In genomic region chr1:217134857-217135568, GRCh38 we compare ENCODE assay signal across 8 cellular contexts.
DNase-seq lines count a peak whose midpoint lies in the region; ATAC-seq lines count a peak whose summit lies in the region.

No MANE protein-coding gene starts in this region.

- no peak for DNase-seq in stimulated activated naive CD8-positive, alpha-beta T cell treated with anti-CD3 and anti-CD28 coated beads, Interleukin-15, Interleukin-2, amounts not matched to agents 100 U/mL and 50 U/mL, for 24 hours
- no peak for DNase-seq in activated T-helper 1 cell treated with anti-CD3 and anti-CD28 coated beads, Interleukin-12 subunit alpha, Interleukin-12 subunit beta, Interleukin-2, Interleukin-4 antibody, amounts not matched to agents 30 ng/mL and 10 ng/mL and 1 ng/mL, durations not matched to agents 14 hours and 24 hours and 36 hours (ENCODE audit: low spot score)
- DNase-seq in left kidney (ENCODE audit: low read depth, low spot score) = peak; percentile 72
- DNase-seq in aorta = no peak
- no peak for DNase-seq in H4 (ENCODE audit: low spot score)

- H3K9me3 ChIP-seq in aorta (ENCODE audit: control insufficient read depth, low read length) = no peaks in the 10 kb centered on the region

- H3K9me3 Mint-ChIP-seq in stimulated activated naive CD8-positive, alpha-beta T cell treated with anti-CD3 and anti-CD28 coated beads, Interleukin-15, Interleukin-2, amounts not matched to agents 100 ng/mL and 50 ng/mL, for 24 hours = no peaks in the 10 kb centered on the region
- peaks cover 8% of the 10 kb centered on the region for H3K9me3 Mint-ChIP-seq in activated T-helper 1 cell treated with anti-CD3 and anti-CD28 coated beads, Interleukin-12 subunit alpha, Interleukin-12 subunit beta, Interleukin-2, Interleukin-4 antibody, amounts not matched to agents 30 ng/mL and 10 ng/mL and 1 ng/mL, durations not matched to agents 14 hours and 24 hours and 36 hours

- peak overlapping the region; percentile 49 to 51 for H3K4me3 ChIP-seq in aorta (ENCODE audit: low read length in 2 of 2)

- peaks cover 0 to 2% of the 10 kb centered on the region in 2 donors for H3K27me3 ChIP-seq in aorta (ENCODE audit: control insufficient read depth in 1 of 2, insufficient read depth in 2 of 2, low read length in 1 of 2)

- peak overlapping the region; percentile 35 for H3K4me3 Mint-ChIP-seq in stimulated activated naive CD8-positive, alpha-beta T cell treated with anti-CD3 and anti-CD28 coated beads, Interleukin-15, Interleukin-2, amounts not matched to agents 100 ng/mL and 50 ng/mL, for 24 hours
- no peak overlapping the region for H3K4me3 Mint-ChIP-seq in activated T-helper 1 cell treated with anti-CD3 and anti-CD28 coated beads, Interleukin-12 subunit alpha, Interleukin-12 subunit beta, Interleukin-2, Interleukin-4 antibody, amounts not matched to agents 30 ng/mL and 10 ng/mL and 1 ng/mL, durations not matched to agents 14 hours and 24 hours and 36 hours

- H3K27ac ChIP-seq in aorta (ENCODE audit: low read depth in 1 of 2, low read length in 2 of 2) = no peak overlapping the region

- H3K36me3 Mint-ChIP-seq in stimulated activated naive CD8-positive, alpha-beta T cell treated with anti-CD3 and anti-CD28 coated beads, Interleukin-15, Interleukin-2, amounts not matched to agents 100 ng/mL and 50 ng/mL, for 24 hours (ENCODE audit: low read depth) = no peaks in the 10 kb centered on the region
- peaks cover 2% of the 10 kb centered on the region for H3K36me3 Mint-ChIP-seq in activated T-helper 1 cell treated with anti-CD3 and anti-CD28 coated beads, Interleukin-12 subunit alpha, Interleukin-12 subunit beta, Interleukin-2, Interleukin-4 antibody, amounts not matched to agents 30 ng/mL and 10 ng/mL and 1 ng/mL, durations not matched to agents 14 hours and 24 hours and 36 hours (ENCODE audit: low read depth)

- H3K27me3 Mint-ChIP-seq in stimulated activated naive CD8-positive, alpha-beta T cell treated with anti-CD3 and anti-CD28 coated beads, Interleukin-15, Interleukin-2, amounts not matched to agents 100 ng/mL and 50 ng/mL, for 24 hours = peaks cover 80% of the 10 kb centered on the region
- H3K27me3 Mint-ChIP-seq in activated T-helper 1 cell treated with anti-CD3 and anti-CD28 coated beads, Interleukin-12 subunit alpha, Interleukin-12 subunit beta, Interleukin-2, Interleukin-4 antibody, amounts not matched to agents 30 ng/mL and 10 ng/mL and 1 ng/mL, durations not matched to agents 14 hours and 24 hours and 36 hours (ENCODE audit: insufficient read depth) = peaks cover 59% of the 10 kb centered on the region

- intact Hi-C loops in activated T-helper 1 cell treated with anti-CD3 and anti-CD28 coated beads, Interleukin-12 subunit alpha, Interleukin-12 subunit beta, Interleukin-2, Interleukin-4 antibody, amounts not matched to agents 30 ng/mL and 10 ng/mL and 1 ng/mL, durations not matched to agents 14 hours and 24 hours and 36 hours (cut with micrococcal nuclease) = loop anchor here (5.0 kb wide), 1 partner anchor 1027 kb away; no protein-coding TSS in a partner anchor
- intact Hi-C loops in aorta (cut with DNase I) = no loop called here

- H3K4me1 Mint-ChIP-seq in stimulated activated naive CD8-positive, alpha-beta T cell treated with anti-CD3 and anti-CD28 coated beads, Interleukin-15, Interleukin-2, amounts not matched to agents 100 ng/mL and 50 ng/mL, for 24 hours (ENCODE audit: low read depth) = no peaks in the 10 kb centered on the region
- no peaks in the 10 kb centered on the region for H3K4me1 Mint-ChIP-seq in activated T-helper 1 cell treated with anti-CD3 and anti-CD28 coated beads, Interleukin-12 subunit alpha, Interleukin-12 subunit beta, Interleukin-2, Interleukin-4 antibody, amounts not matched to agents 30 ng/mL and 10 ng/mL and 1 ng/mL, durations not matched to agents 14 hours and 24 hours and 36 hours (ENCODE audit: low read depth)

- WGBS in aorta, 2 donors = 1% methylated on average over 42 to 49 of the region's 49 CpGs

- H3K36me3 ChIP-seq in aorta (ENCODE audit: control insufficient read depth in 1 of 2, insufficient read depth in 2 of 2, low read length in 1 of 2) = no peaks in the 10 kb centered on the region

- ATAC-seq in stimulated activated naive CD8-positive, alpha-beta T cell treated with anti-CD3 and anti-CD28 coated beads, Interleukin-15, Interleukin-2, amounts not matched to agents 100 U/mL and 50 U/mL, for 24 hours = no peak
- ATAC-seq in aorta (ENCODE audit: low FRiP score) = no peak
- no peak for ATAC-seq in HG03196 (IDR thresholded peaks at IDR 0.05; ENCODE audit: unreplicated experiment)
- ATAC-seq in GM18873 (IDR thresholded peaks at IDR 0.05; ENCODE audit: low FRiP score, unreplicated experiment) = no peak

- no peak overlapping the region for H3K27ac Mint-ChIP-seq in stimulated activated naive CD8-positive, alpha-beta T cell treated with anti-CD3 and anti-CD28 coated beads, Interleukin-15, Interleukin-2, amounts not matched to agents 100 ng/mL and 50 ng/mL, for 24 hours
- peak overlapping the region; percentile 55 for H3K27ac Mint-ChIP-seq in activated T-helper 1 cell treated with anti-CD3 and anti-CD28 coated beads, Interleukin-12 subunit alpha, Interleukin-12 subunit beta, Interleukin-2, Interleukin-4 antibody, amounts not matched to agents 30 ng/mL and 10 ng/mL and 1 ng/mL, durations not matched to agents 14 hours and 24 hours and 36 hours

- no peaks in the 10 kb centered on the region for H3K4me1 ChIP-seq in aorta (ENCODE audit: control insufficient read depth in 1 of 2, insufficient read depth in 2 of 2, low read length in 2 of 2)
